Comparison of ENCODE assay signal across 19 cellular contexts in genomic region chr3:133329626-133330025, GRCh38.
"Had no signal": no experiment of that assay in that cellular context is flagged by ENCODE, and none has a peak within 500 bp of the region (broad histone marks: within the 10 kb centered on the region; RNA-seq: fewer than 3 reads in every experiment).

No MANE protein-coding gene starts in this region.

- H2AFZ ChIP-seq: hepatocyte, parathyroid adenoma had no signal

- H3K79me2 ChIP-seq: hepatocyte, parathyroid adenoma had no signal

- H3K9me3 Mint-ChIP-seq: activated B cell treated with CpG ODN at 0.5 μM for 24 hours; activated CD8-positive, alpha-beta T cell treated with anti-CD3 and anti-CD28 coated beads for 36 hours; activated naive CD4-positive, alpha-beta T cell treated with anti-CD3 and anti-CD28 coated beads, Interleukin-2, amount 50 U/mL, for 72 hours had no signal

- H3K4me1 Mint-ChIP-seq: activated B cell treated with CpG ODN at 0.5 μM for 24 hours, naive B cell had no signal

- H3K36me3 ChIP-seq: colonic mucosa, esophagus muscularis mucosa, neutrophil, stomach, thoracic aorta had no signal

- H3K27ac ChIP-seq: colonic mucosa, esophagus muscularis mucosa, hepatocyte, neutrophil, parathyroid adenoma, stomach, thoracic aorta had no signal

- H3K27me3 ChIP-seq: colonic mucosa, esophagus muscularis mucosa, hepatocyte, neutrophil, stomach had no signal

- H3K4me1 ChIP-seq: colonic mucosa, esophagus muscularis mucosa, parathyroid adenoma, stomach had no signal

- H3K4me2 ChIP-seq: hepatocyte had no signal

- H3K27me3 Mint-ChIP-seq: activated CD8-positive, alpha-beta T cell treated with anti-CD3 and anti-CD28 coated beads for 36 hours had no signal

- H3K27ac Mint-ChIP-seq: activated B cell treated with CpG ODN at 0.5 μM for 24 hours; activated CD8-positive, alpha-beta T cell treated with anti-CD3 and anti-CD28 coated beads for 36 hours; activated naive CD4-positive, alpha-beta T cell treated with anti-CD3 and anti-CD28 coated beads, Interleukin-2, amount 50 U/mL, for 72 hours had no signal

- DNase-seq: activated B cell treated with CpG ODN at 0.5 μM for 24 hours; activated CD4-positive, alpha-beta T cell treated with anti-CD3 and anti-CD28 coated beads for 48 hours; activated CD8-positive, alpha-beta memory T cell treated with anti-CD3 and anti-CD28 coated beads, Interleukin-2, amount 50 U/mL, for 4 hours; activated CD8-positive, alpha-beta T cell treated with anti-CD3 and anti-CD28 coated beads for 36 hours; activated gamma-delta T cell; activated T-cell treated with anti-CD3 and anti-CD28 coated beads, Interleukin-2, amount 50 U/mL, for 48 hours; amniotic stem cell; central memory CD4-positive, alpha-beta T cell; colonic mucosa; naive B cell; stimulated activated CD4-positive, alpha-beta T cell treated with anti-CD3 and anti-CD28 coated beads, Interleukin-12 subunit alpha, Interleukin-12 subunit beta, amount 100 ng/mL, for 4 hours; stimulated activated CD4-positive, alpha-beta T cell treated with anti-CD3 and anti-CD28 coated beads, Interleukin-2, amount 100 ng/mL, for 24 hours; stomach had no signal

- H3K4me3 Mint-ChIP-seq: activated B cell treated with CpG ODN at 0.5 μM for 24 hours; activated CD8-positive, alpha-beta T cell treated with anti-CD3 and anti-CD28 coated beads for 36 hours; naive B cell had no signal

- H3K36me3 Mint-ChIP-seq: activated naive CD4-positive, alpha-beta T cell treated with anti-CD3 and anti-CD28 coated beads, Interleukin-2, amount 50 U/mL, for 72 hours; naive B cell had no signal

- ATAC-seq: activated CD8-positive, alpha-beta T cell treated with anti-CD3 and anti-CD28 coated beads for 36 hours; activated naive CD4-positive, alpha-beta T cell treated with anti-CD3 and anti-CD28 coated beads, Interleukin-2, amount 50 U/mL, for 72 hours had no signal

- H3K4me3 ChIP-seq: colonic mucosa, esophagus muscularis mucosa, hepatocyte, stomach, thoracic aorta had no signal
